ENCODE assay signal across 1 cellular context in the genomic region with DNA sequence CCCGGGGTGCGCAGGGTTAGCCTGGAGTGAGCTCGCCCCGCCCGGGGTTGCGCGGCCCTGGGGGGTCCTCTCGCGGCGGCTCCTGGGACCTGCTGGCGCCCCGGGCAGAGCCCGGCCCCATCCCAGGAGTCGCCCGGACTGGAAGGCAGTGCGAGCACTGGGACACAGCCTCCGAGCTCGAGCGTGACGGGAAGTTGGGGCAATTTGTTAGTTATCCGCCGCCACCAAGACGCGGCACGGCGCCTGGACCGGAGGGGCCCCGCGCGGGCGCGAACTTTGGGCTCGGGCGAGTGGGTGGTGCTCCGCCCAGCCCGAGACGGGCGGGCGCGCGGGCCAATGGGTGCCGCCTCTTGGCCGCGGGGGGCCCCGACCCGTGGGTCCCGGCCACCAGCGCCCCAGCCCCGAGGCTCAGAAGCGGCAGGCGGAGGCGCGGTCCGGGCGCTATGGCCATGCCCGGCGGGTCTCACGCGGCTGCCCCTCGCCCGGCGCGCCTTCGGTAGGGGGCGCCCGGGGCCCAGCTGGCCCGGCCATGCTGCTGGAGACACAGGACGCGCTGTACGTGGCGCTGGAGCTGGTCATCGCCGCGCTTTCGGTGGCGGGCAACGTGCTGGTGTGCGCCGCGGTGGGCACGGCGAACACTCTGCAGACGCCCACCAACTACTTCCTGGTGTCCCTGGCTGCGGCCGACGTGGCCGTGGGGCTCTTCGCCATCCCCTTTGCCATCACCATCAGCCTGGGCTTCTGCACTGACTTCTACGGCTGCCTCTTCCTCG.
TF ChIP-seq lines count a peak whose summit lies in the region.

TSS of gene ADORA2B (plus strand) at position 411 of the 773 bp plus-strand sequence. CDS start at position 530, 119 bp downstream.

TF ChIP-seq in HepG2, 621 proteins besides CTCF, POLR2A, EP300 and RAD21 (continued from another document and continues in another):
- no peak for TF ChIP-seq ZNF281 (CRISPR knock-in tag; IDR thresholded peaks at IDR 0.05; ENCODE audit: borderline replicate concordance)
- TF ChIP-seq RAD51 (IDR thresholded peaks at IDR 0.05; ENCODE audit: borderline replicate concordance) = no peak
- TF ChIP-seq, protein P1, sequence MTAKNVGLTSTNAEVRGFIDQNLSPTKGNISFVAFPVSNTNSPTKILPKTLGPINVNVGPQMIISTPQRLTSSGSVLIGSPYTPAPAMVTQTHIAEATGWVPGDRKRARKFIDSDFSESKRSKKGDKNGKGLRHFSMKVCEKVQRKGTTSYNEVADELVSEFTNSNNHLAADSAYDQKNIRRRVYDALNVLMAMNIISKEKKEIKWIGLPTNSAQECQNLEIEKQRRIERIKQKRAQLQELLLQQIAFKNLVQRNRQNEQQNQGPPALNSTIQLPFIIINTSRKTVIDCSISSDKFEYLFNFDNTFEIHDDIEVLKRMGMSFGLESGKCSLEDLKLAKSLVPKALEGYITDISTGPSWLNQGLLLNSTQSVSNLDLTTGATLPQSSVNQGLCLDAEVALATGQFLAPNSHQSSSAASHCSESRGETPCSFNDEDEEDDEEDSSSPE (CRISPR knock-in tag; IDR thresholded peaks at IDR 0.05) = peak; percentile 82; the same call in 1 of the 2 replicates
- no peak for TF ChIP-seq ZNF180 (CRISPR knock-in tag; IDR thresholded peaks at IDR 0.05; ENCODE audit: borderline replicate concordance, low read depth)
- TF ChIP-seq ZNF563 (CRISPR knock-in tag; IDR thresholded peaks at IDR 0.05) = peak; percentile 93
- no peak for TF ChIP-seq HMG20B (CRISPR knock-in tag; conservative IDR thresholded peaks at IDR 0.05)
- TF ChIP-seq CAMTA2 (CRISPR knock-in tag; IDR thresholded peaks at IDR 0.05; ENCODE audit: borderline replicate concordance) = peak; percentile 64; the same call in 1 of the 2 replicates
- TF ChIP-seq, protein P2, sequence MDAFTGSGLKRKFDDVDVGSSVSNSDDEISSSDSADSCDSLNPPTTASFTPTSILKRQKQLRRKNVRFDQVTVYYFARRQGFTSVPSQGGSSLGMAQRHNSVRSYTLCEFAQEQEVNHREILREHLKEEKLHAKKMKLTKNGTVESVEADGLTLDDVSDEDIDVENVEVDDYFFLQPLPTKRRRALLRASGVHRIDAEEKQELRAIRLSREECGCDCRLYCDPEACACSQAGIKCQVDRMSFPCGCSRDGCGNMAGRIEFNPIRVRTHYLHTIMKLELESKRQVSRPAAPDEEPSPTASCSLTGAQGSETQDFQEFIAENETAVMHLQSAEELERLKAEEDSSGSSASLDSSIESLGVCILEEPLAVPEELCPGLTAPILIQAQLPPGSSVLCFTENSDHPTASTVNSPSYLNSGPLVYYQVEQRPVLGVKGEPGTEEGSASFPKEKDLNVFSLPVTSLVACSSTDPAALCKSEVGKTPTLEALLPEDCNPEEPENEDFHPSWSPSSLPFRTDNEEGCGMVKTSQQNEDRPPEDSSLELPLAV (CRISPR knock-in tag; conservative IDR thresholded peaks at IDR 0.05; ENCODE audit: low read depth) = no peak
- TF ChIP-seq ZBTB3 (CRISPR knock-in tag; IDR thresholded peaks at IDR 0.05; ENCODE audit: borderline replicate concordance, low read depth) = no peak
- TF ChIP-seq, protein P3, sequence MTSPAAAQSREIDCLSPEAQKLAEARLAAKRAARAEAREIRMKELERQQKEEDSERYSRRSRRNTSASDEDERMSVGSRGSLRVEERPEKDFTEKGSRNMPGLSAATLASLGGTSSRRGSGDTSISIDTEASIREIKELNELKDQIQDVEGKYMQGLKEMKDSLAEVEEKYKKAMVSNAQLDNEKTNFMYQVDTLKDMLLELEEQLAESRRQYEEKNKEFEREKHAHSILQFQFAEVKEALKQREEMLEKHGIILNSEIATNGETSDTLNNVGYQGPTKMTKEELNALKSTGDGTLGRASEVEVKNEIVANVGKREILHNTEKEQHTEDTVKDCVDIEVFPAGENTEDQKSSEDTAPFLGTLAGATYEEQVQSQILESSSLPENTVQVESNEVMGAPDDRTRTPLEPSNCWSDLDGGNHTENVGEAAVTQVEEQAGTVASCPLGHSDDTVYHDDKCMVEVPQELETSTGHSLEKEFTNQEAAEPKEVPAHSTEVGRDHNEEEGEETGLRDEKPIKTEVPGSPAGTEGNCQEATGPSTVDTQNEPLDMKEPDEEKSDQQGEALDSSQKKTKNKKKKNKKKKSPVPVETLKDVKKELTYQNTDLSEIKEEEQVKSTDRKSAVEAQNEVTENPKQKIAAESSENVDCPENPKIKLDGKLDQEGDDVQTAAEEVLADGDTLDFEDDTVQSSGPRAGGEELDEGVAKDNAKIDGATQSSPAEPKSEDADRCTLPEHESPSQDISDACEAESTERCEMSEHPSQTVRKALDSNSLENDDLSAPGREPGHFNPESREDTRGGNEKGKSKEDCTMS (CRISPR knock-in tag; conservative IDR thresholded peaks at IDR 0.05) = no peak
- no peak for TF ChIP-seq ZMAT5 (CRISPR knock-in tag; IDR thresholded peaks at IDR 0.05; ENCODE audit: borderline replicate concordance, low read depth)
- no peak for TF ChIP-seq ZNF850 (CRISPR knock-in tag; conservative IDR thresholded peaks at IDR 0.05)
- TF ChIP-seq NRL (CRISPR knock-in tag; IDR thresholded peaks at IDR 0.05; ENCODE audit: borderline replicate concordance) = peak; percentile 64; the same call in 1 of the 2 replicates
- TF ChIP-seq ZNF879 (CRISPR knock-in tag; IDR thresholded peaks at IDR 0.05) = peak; percentile 89; the same call in 1 of the 2 replicates
- TF ChIP-seq HDAC6 (IDR thresholded peaks at IDR 0.05; ENCODE audit: low read depth, low read length) = no peak
- no peak for TF ChIP-seq TRIM24 (CRISPR knock-in tag; IDR thresholded peaks at IDR 0.05)
- TF ChIP-seq ZNF609 (CRISPR knock-in tag; IDR thresholded peaks at IDR 0.05; ENCODE audit: borderline replicate concordance) = peak; percentile 54; the same call in 1 of the 2 replicates
- TF ChIP-seq FOXK2 (IDR thresholded peaks at IDR 0.05) = no peak
- TF ChIP-seq ZNF292 (CRISPR knock-in tag; IDR thresholded peaks at IDR 0.05; ENCODE audit: borderline replicate concordance, low read depth) = 0 out of 2 replicates have a peak, but pooled peaks have one; percentile 18
- no peak for TF ChIP-seq RFX3 (CRISPR knock-in tag; IDR thresholded peaks at IDR 0.05)
- TF ChIP-seq MXI1 (IDR thresholded peaks at IDR 0.05; ENCODE audit: borderline replicate concordance, low read depth, low read length) = no peak; the same call in 2 of the 3 replicates
- TF ChIP-seq NFE2 (CRISPR knock-in tag; IDR thresholded peaks at IDR 0.05) = 0 out of 2 replicates have a peak, but pooled peaks have one; percentile 21
- peak; percentile 56; the same call in 1 of the 2 replicates for TF ChIP-seq GZF1 (CRISPR knock-in tag; IDR thresholded peaks at IDR 0.05)
- TF ChIP-seq ZFY (CRISPR knock-in tag; IDR thresholded peaks at IDR 0.05) = peak; percentile 74; the same call in 1 of the 2 replicates
- peak; percentile 95 for TF ChIP-seq SAFB2 (CRISPR knock-in tag; IDR thresholded peaks at IDR 0.05; ENCODE audit: borderline replicate concordance, low read depth)
- TF ChIP-seq, protein P4, sequence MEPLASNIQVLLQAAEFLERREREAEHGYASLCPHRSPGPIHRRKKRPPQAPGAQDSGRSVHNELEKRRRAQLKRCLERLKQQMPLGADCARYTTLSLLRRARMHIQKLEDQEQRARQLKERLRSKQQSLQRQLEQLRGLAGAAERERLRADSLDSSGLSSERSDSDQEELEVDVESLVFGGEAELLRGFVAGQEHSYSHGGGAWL (CRISPR knock-in tag; IDR thresholded peaks at IDR 0.05) = no peak; the same call in 1 of the 2 replicates
- peak; percentile 63 for TF ChIP-seq XRCC5 (optimal IDR thresholded peaks at IDR 0.05; ENCODE audit: low read length)
- no peak for TF ChIP-seq PTBP1 (IDR thresholded peaks at IDR 0.05; ENCODE audit: low read depth, low read length, poor library complexity, severe bottlenecking)
- TF ChIP-seq ZNF34 (CRISPR knock-in tag; IDR thresholded peaks at IDR 0.05; ENCODE audit: borderline replicate concordance) = peak; percentile 69; the same call in 1 of the 2 replicates
- TF ChIP-seq NFRKB (IDR thresholded peaks at IDR 0.05) = no peak
- no peak for TF ChIP-seq ZNF3 (CRISPR knock-in tag; IDR thresholded peaks at IDR 0.05)
- no peak for TF ChIP-seq ZNF512B (CRISPR knock-in tag; IDR thresholded peaks at IDR 0.05; ENCODE audit: borderline replicate concordance)
- 0 out of 2 replicates have a peak, but pooled peaks have one; percentile 51 for TF ChIP-seq ZNF800 (CRISPR knock-in tag; IDR thresholded peaks at IDR 0.05)
- peak in 1 of 2 experiments; percentile 77; a peak in 1 of 4 replicates for TF ChIP-seq KLF16 (CRISPR knock-in tag; IDR thresholded peaks at IDR 0.05)
